In genomic region chr2:178450574-178451429, GRCh38 we compare ENCODE assay signal across 8 cellular contexts. TPM values are rescaled to one million over a fixed set of nuclear protein-coding genes. Genes with fewer than 3 reads are reported as not detected.
DNase-seq lines count a peak whose midpoint lies in the region; ATAC-seq and TF ChIP-seq lines count a peak whose summit lies in the region.

TSS of gene PJVK (plus strand) at chr2:178451378. CDS start at chr2:178453410, 2,032 bp downstream.
TSS of gene PRKRA (minus strand) at chr2:178451175. CDS start at chr2:178451030, 145 bp downstream.

- H3K27ac ChIP-seq in adrenal gland (peak within 1 kb of the TSS; percentile 90 to 98 (median 96)), heart left ventricle (peak within 1 kb of the TSS; percentile 88 to 99 (median 98)), upper lobe of left lung (peak within 1 kb of the TSS; percentile 95 to 97 (median 96))

- H3K4me1 ChIP-seq in adrenal gland (replicated peaks in 1 of 2) = peaks cover 0 to 27% of the 10 kb centered on the region in 2 donors
- peaks cover 0 to 35% (median 26%) of the 10 kb centered on the region in 12 donors for H3K4me1 ChIP-seq in heart left ventricle
- H3K4me1 ChIP-seq in upper lobe of left lung = peaks cover 20 to 26% (median 21%) of the 10 kb centered on the region in 4 donors

- TF ChIP-seq POLR2A in adrenal gland (IDR thresholded peaks at IDR 0.05) (peak; percentile 30 to 93), heart left ventricle (IDR thresholded peaks at IDR 0.05) (peak; percentile 80 to 94), upper lobe of left lung (IDR thresholded peaks at IDR 0.05) (peak in 3 of 4 donors; percentile 90 to 97 (median 91))

- H3K9me3 ChIP-seq in adrenal gland (replicated peaks in 1 of 3) (no peaks in the 10 kb centered on the region), heart left ventricle (no peaks in the 10 kb centered on the region), upper lobe of left lung (no peaks in the 10 kb centered on the region)

- ATAC-seq in HG02852 (IDR thresholded peaks at IDR 0.05; ENCODE audit: unreplicated experiment) (peak; percentile 84), heart left ventricle (peak; percentile 98 to 99 (median 98)), upper lobe of left lung (ENCODE audit: low FRiP score in 2 of 2) (peak; percentile 99 to 100)

- peak within 1 kb of the TSS; percentile 47 to 81 (median 67) for H3K4me3 ChIP-seq in adrenal gland
- H3K4me3 ChIP-seq in heart left ventricle = peak within 1 kb of the TSS; percentile 74 to 96 (median 90)
- peak within 1 kb of the TSS; percentile 36 to 88 (median 75) for H3K4me3 ChIP-seq in upper lobe of left lung

- intact Hi-C loops in adrenal gland (cut with DNase I) = no loop called here
- intact Hi-C loops in heart left ventricle (cut with DNase I) = loop anchor here in 5 of 10 donors (1.0 to 5.0 kb wide), 4 partner anchors 28 to 71 kb away; partner anchors contain the start of gene FKBP7 (in 2 of the 5)
- intact Hi-C loops in posterior cingulate gyrus (cut with DNase I) = loop anchor here (1.0 kb wide), 1 partner anchor 27 kb away; the partner anchor contains the start of gene FKBP7

- in situ Hi-C loops in GM13976 (cut with MboI; ENCODE audit: low sequenced_read_pairs, unreplicated experiment) = no loop called here

- WGBS in adrenal gland, 4 donors = 0 to 3% (median 1%) methylated on average over 5 to 91 of the region's 91 CpGs
- WGBS in heart left ventricle, 4 donors = 0 to 1% (median 1%) methylated on average over 28 to 91 of the region's 91 CpGs
- WGBS in upper lobe of left lung, 2 donors = 0 to 3% methylated on average over 7 to 8 of the region's 91 CpGs

- no peak for TF ChIP-seq CTCF in GM13976 (IDR thresholded peaks at IDR 0.05; ENCODE audit: borderline replicate concordance, control extremely low read depth, extremely low read depth, insufficient read depth, missing control alignments)
- peak in 2 of 6 experiments; percentile 2 to 25 for TF ChIP-seq CTCF in adrenal gland (IDR thresholded peaks at IDR 0.05)
- TF ChIP-seq CTCF in heart left ventricle (IDR thresholded peaks at IDR 0.05) = peak in 6 of 12 donors; percentile 3 to 43 (median 11)
- TF ChIP-seq CTCF in upper lobe of left lung (IDR thresholded peaks at IDR 0.05) = peak in 4 of 6 experiments; percentile 8 to 30 (median 21)

- DNase-seq in GM13976 (ENCODE audit: low spot score) = peak; percentile 99
- peak; percentile 76 for DNase-seq in NCI-H1436 treated with DMSO at 0.1 percent for 48 hours (lab: John Stamatoyannopoulos, UW)
- DNase-seq in T follicular helper cell (ENCODE audit: low read depth) = peak; percentile 93
- peak; percentile 97 to 99 (median 98) for DNase-seq in adrenal gland
- DNase-seq in heart left ventricle = peak; percentile 97 to 99 (median 98)
- peak; percentile 96 to 100 (median 98) for DNase-seq in posterior cingulate gyrus
- peak; percentile 99 to 100 for DNase-seq in upper lobe of left lung

- H3K27me3 ChIP-seq in adrenal gland = no peaks in the 10 kb centered on the region
- H3K27me3 ChIP-seq in heart left ventricle = no peaks in the 10 kb centered on the region
- H3K27me3 ChIP-seq in upper lobe of left lung = no peaks in the 10 kb centered on the region

- TF ChIP-seq EP300 in upper lobe of left lung (IDR thresholded peaks at IDR 0.05) = no peak

- peaks cover 0 to 12% of the 10 kb centered on the region in 2 donors for H3K36me3 ChIP-seq in adrenal gland (replicated peaks in 1 of 2)
- peaks cover 0 to 30% (median 26%) of the 10 kb centered on the region in 9 donors for H3K36me3 ChIP-seq in heart left ventricle
- H3K36me3 ChIP-seq in upper lobe of left lung = peaks cover 5 to 19% (median 11%) of the 10 kb centered on the region in 4 donors

RNA-seq across cellular contexts. Expression of gene PJVK, which starts in this region (rescaled TPM):
- total RNA-seq in adrenal gland (1 to 10 TPM in 6 of 8 donors, under 1 TPM in 1, not detected in 1; 0.70 to 4.8 (median 2.9) TPM), heart left ventricle (1 to 10 TPM in 5 of 9 donors, under 1 TPM in 3, not detected in 1; 0.48 to 1.7 (median 1.5) TPM), upper lobe of left lung (1 to 10 TPM in 5 of 6 donors, not detected in 1; 1.7 to 3.7 (median 2.1) TPM)
- polyA plus RNA-seq in adrenal gland (10 to 100 TPM in 2 of 3 donors, 1 to 10 TPM in 1; 3.2 to 19.6 (median 11.6) TPM), heart left ventricle (1 to 10 TPM in 1 of 2 donors, under 1 TPM in 1; 0.58 to 1.1 TPM)

RNA-seq across cellular contexts. Expression of gene PRKRA, which starts in this region (rescaled TPM):
- total RNA-seq in adrenal gland (10 to 100 TPM; 34.5 to 54.4 (median 42.3) TPM), heart left ventricle (10 to 100 TPM; 35.2 to 64.3 (median 49.5) TPM), upper lobe of left lung (10 to 100 TPM; 31.4 to 64.0 (median 40.9) TPM)
- polyA plus RNA-seq in adrenal gland (10 to 100 TPM; 33.5 to 55.2 (median 38.9) TPM), heart left ventricle (10 to 100 TPM; 40.4 to 49.7 TPM)

Comparison
In these comparisons a context has a peak if more than half of its experiments do, and no peak if none do; other contexts are left out.
1. Peak in every context shown above with its lines: DNase-seq, ATAC-seq, H3K4me3 ChIP-seq and H3K27ac ChIP-seq.